ENCODE assay signal across 27 cellular contexts in genomic region chr11:33967451-33967850, GRCh38.
"Had no signal": no experiment of that assay in that cellular context is flagged by ENCODE, and none has a peak within 500 bp of the region (broad histone marks: within the 10 kb centered on the region; RNA-seq: fewer than 3 reads in every experiment).

No MANE protein-coding gene starts in this region.

- H3K4me3 ChIP-seq: SJSA1, SK-N-MC had no signal

- FAIRE-seq: HTR-8/SVneo, RCC 7860 had no signal

- H3K4me1 ChIP-seq: SJSA1 had no signal

- ATAC-seq: T-cell had no signal

- H3K9ac ChIP-seq: KMS-11 had no signal

- H3K4me2 ChIP-seq: KMS-11 had no signal

- H3K9me3 ChIP-seq: SJSA1 had no signal

- H3K36me3 ChIP-seq: SJSA1 had no signal

- DNase-seq: Kasumi-1, MM.1S, NCI-H1092, NCI-H1105 treated with DMSO at 0.1 percent for 48 hours, NCI-H1417 treated with DMSO at 0.1 percent for 48 hours, NCI-H146, NCI-H1694 treated with DMSO at 0.1 percent for 48 hours, NCI-H1930, NCI-H2081, NCI-H2107, NCI-H226, NCI-H446, NCI-H510A, NCI-H524 treated with DMSO at 0.1 percent for 48 hours, NCI-H69, NCI-H774, Right ventricle myocardium superior, RPMI8226, SIG-M5, SW 1271, T-cell had no signal

- H3K27ac ChIP-seq: HL-60, KMS-11, SJSA1, SK-N-MC had no signal
